ENCODE assay signal across 28 cellular contexts in genomic region chr5:118679123-118679940, GRCh38.
A peak's percentile ranks its signal among the peaks of the same experiment; 100 is the strongest.
DNase-seq lines count a peak whose midpoint lies in the region; ATAC-seq and TF ChIP-seq lines count a peak whose summit lies in the region.
"Had no signal": no experiment of that assay in that cellular context is flagged by ENCODE, and none has a peak within 500 bp of the region (broad histone marks: within the 10 kb centered on the region; RNA-seq: fewer than 3 reads in every experiment).

No MANE protein-coding gene starts in this region.

- BruUV-seq in Caco-2 (replicated peaks; lab: Mats Ljungman, UMichigan): no TSS peak

- ATAC-seq in GM23338 (no peak), HG02678 (IDR thresholded peaks at IDR 0.05; ENCODE audit: unreplicated experiment) (no peak), upper lobe of right lung (no peak), GM19455 (IDR thresholded peaks at IDR 0.05; ENCODE audit: unreplicated experiment) (no peak)
- ATAC-seq: left lung, psoas muscle, Right ventricle myocardium inferior had no signal

- no peaks in the 10 kb centered on the region; the same call in 1 of the 3 replicates for H3K4me1 Mint-ChIP-seq in GM23338
- H3K4me1 Mint-ChIP-seq in Caco-2 (ENCODE audit: low read depth, unreplicated experiment): no peaks in the 10 kb centered on the region
- H3K4me1 Mint-ChIP-seq: activated B cell treated with CpG ODN at 0.5 μM for 24 hours had no signal

- POLR2A ChIA-PET in Caco-2 (lab: Charles Lee): no interaction called here

- H3K27me3 Mint-ChIP-seq in GM23338 (ENCODE audit: insufficient read depth, low read depth, poor library complexity) (no peaks in the 10 kb centered on the region), Caco-2 (ENCODE audit: insufficient read depth, unreplicated experiment) (no peaks in the 10 kb centered on the region)
- H3K27me3 Mint-ChIP-seq: activated naive CD8-positive, alpha-beta T cell; activated T-cell treated with anti-CD3 and anti-CD28 coated beads, Interleukin-2, amount 50 U/mL, for 24 hours; dendritic cell treated with granulocyte-macrophage colony-stimulating factor and Interleukin-4, amounts not matched to agents 40 ng/mL and 50 ng/mL, for 4 days had no signal

- no peak overlapping the region for H3K9ac ChIP-seq in OCI-LY3 (ENCODE audit: low read length)
- H3K9ac ChIP-seq: BLaER1 treated with 17β-estradiol and CSF1 and Interleukin-3, amounts not matched to agents 10 nM and 100 nM; SK-N-SH had no signal

- H2AFZ ChIP-seq in GM23338: peak overlapping the region; percentile 76
- peak overlapping the region; percentile 69; the same call in 1 of the 2 replicates for H2AFZ ChIP-seq in OCI-LY3 (ENCODE audit: low read depth, low read length)

- H3K79me2 ChIP-seq in GM23338 (replicated peaks; ENCODE audit: insufficient read depth) (no peaks in the 10 kb centered on the region), OCI-LY3 (ENCODE audit: low read length) (no peaks in the 10 kb centered on the region)

- no peak overlapping the region for H3K4me3 ChIP-seq in GM23338
- peak overlapping the region; percentile 60 for H3K4me3 ChIP-seq in OCI-LY3 (ENCODE audit: low read length)
- H3K4me3 ChIP-seq in Caco-2 (ENCODE audit: low read depth, low read length): no peak overlapping the region
- no peak overlapping the region for H3K4me3 ChIP-seq in upper lobe of right lung
- H3K4me3 ChIP-seq: BLaER1 treated with 17β-estradiol and CSF1 and Interleukin-3, amounts not matched to agents 10 nM and 100 nM; left lung; psoas muscle; sigmoid colon; tibial nerve had no signal

- H3K4me3 Mint-ChIP-seq in GM23338 (no peak overlapping the region), Caco-2 (ENCODE audit: unreplicated experiment) (no peak overlapping the region)
- H3K4me3 Mint-ChIP-seq: activated B cell treated with CpG ODN at 0.5 μM for 24 hours; activated naive CD8-positive, alpha-beta T cell; activated T-cell treated with anti-CD3 and anti-CD28 coated beads, Interleukin-2, amount 50 U/mL, for 24 hours; dendritic cell treated with granulocyte-macrophage colony-stimulating factor and Interleukin-4, amounts not matched to agents 40 ng/mL and 50 ng/mL, for 4 days; endodermal cell had no signal

- H3K4me1 ChIP-seq in GM23338 (ENCODE audit: insufficient read depth) (no peaks in the 10 kb centered on the region), OCI-LY3 (ENCODE audit: low read length) (peaks cover 7% of the 10 kb centered on the region), Caco-2 (no peaks in the 10 kb centered on the region), upper lobe of right lung (no peaks in the 10 kb centered on the region)
- H3K4me1 ChIP-seq: left lung, psoas muscle, sigmoid colon had no signal

- CTCF ChIA-PET in Caco-2 (lab: Charles Lee): no interaction called here

- H3K9me2 ChIP-seq in GM23338 (ENCODE audit: insufficient read depth): peaks cover 13% of the 10 kb centered on the region; the same call in 1 of the 2 replicates
- H3K9me2 ChIP-seq: SK-N-SH had no signal

- intact Hi-C loops in Caco-2 (cut with micrococcal nuclease; ENCODE audit: unreplicated experiment) (no loop called here), upper lobe of right lung (cut with DNase I) (no loop called here)

- no peaks in the 10 kb centered on the region for H3K36me3 ChIP-seq in GM23338 (ENCODE audit: insufficient read depth)
- no peaks in the 10 kb centered on the region for H3K36me3 ChIP-seq in OCI-LY3 (replicated peaks; ENCODE audit: low read depth, low read length)
- H3K36me3 ChIP-seq in Caco-2 (ENCODE audit: control insufficient read depth, insufficient read depth, low read length): no peaks in the 10 kb centered on the region
- no peaks in the 10 kb centered on the region for H3K36me3 ChIP-seq in upper lobe of right lung
- H3K36me3 ChIP-seq: BLaER1 treated with 17β-estradiol and CSF1 and Interleukin-3, amounts not matched to agents 10 nM and 100 nM; left lung; sigmoid colon; tibial nerve had no signal

- H3K27ac Mint-ChIP-seq in GM23338: no peak overlapping the region
- no peak overlapping the region for H3K27ac Mint-ChIP-seq in Caco-2 (ENCODE audit: unreplicated experiment)
- H3K27ac Mint-ChIP-seq: activated B cell treated with CpG ODN at 0.5 μM for 24 hours; activated naive CD8-positive, alpha-beta T cell; activated T-cell treated with anti-CD3 and anti-CD28 coated beads, Interleukin-2, amount 50 U/mL, for 24 hours; dendritic cell treated with granulocyte-macrophage colony-stimulating factor and Interleukin-4, amounts not matched to agents 40 ng/mL and 50 ng/mL, for 4 days; endodermal cell had no signal

- H3K4me2 ChIP-seq in GM23338: no peak overlapping the region
- H3K4me2 ChIP-seq in OCI-LY3 (ENCODE audit: low read length): peak overlapping the region; percentile 64
- H3K4me2 ChIP-seq: BLaER1 treated with 17β-estradiol and CSF1 and Interleukin-3, amounts not matched to agents 10 nM and 100 nM; SK-N-SH had no signal

- H3K27ac ChIP-seq in GM23338 (ENCODE audit: low read depth) (no peak overlapping the region), OCI-LY3 (ENCODE audit: low read length) (no peak overlapping the region), upper lobe of right lung (no peak overlapping the region)
- H3K27ac ChIP-seq: BLaER1 treated with 17β-estradiol and CSF1 and Interleukin-3, amounts not matched to agents 10 nM and 100 nM; left lung; psoas muscle; sigmoid colon; tibial nerve had no signal

- no peaks in the 10 kb centered on the region for H3K9me3 ChIP-seq in OCI-LY3 (ENCODE audit: insufficient read depth, low read length)
- H3K9me3 ChIP-seq in Caco-2: peaks cover 2% of the 10 kb centered on the region; the same call in 1 of the 2 replicates
- H3K9me3 ChIP-seq in upper lobe of right lung: no peaks in the 10 kb centered on the region
- H3K9me3 ChIP-seq: psoas muscle, sigmoid colon had no signal

- no peaks in the 10 kb centered on the region for H3F3A ChIP-seq in GM23338 (replicated peaks; ENCODE audit: low read depth)

- H3K9me3 Mint-ChIP-seq in GM23338 (no peaks in the 10 kb centered on the region), Caco-2 (ENCODE audit: unreplicated experiment) (peaks cover 12% of the 10 kb centered on the region)
- H3K9me3 Mint-ChIP-seq: activated B cell treated with CpG ODN at 0.5 μM for 24 hours had no signal

- TF ChIP-seq CTCF in GM23338 (conservative IDR thresholded peaks at IDR 0.05; ENCODE audit: low read depth in 2 of 2): no peak
- TF ChIP-seq CTCF in OCI-LY3 (IDR thresholded peaks at IDR 0.05; ENCODE audit: low read depth, low read length): no peak
- TF ChIP-seq CTCF in Caco-2 (IDR thresholded peaks at IDR 0.05; ENCODE audit: insufficient read depth in 1 of 2, low read depth in 1 of 2, low read length in 1 of 2, severe bottlenecking in 1 of 2, unreplicated experiment in 1 of 2): no peak
- TF ChIP-seq CTCF in upper lobe of right lung (IDR thresholded peaks at IDR 0.05): no peak

- H3K36me3 Mint-ChIP-seq in GM23338 (ENCODE audit: low read depth): no peaks in the 10 kb centered on the region
- H3K36me3 Mint-ChIP-seq in Caco-2 (ENCODE audit: insufficient read depth, unreplicated experiment): no peaks in the 10 kb centered on the region
- H3K36me3 Mint-ChIP-seq: activated naive CD8-positive, alpha-beta T cell had no signal

- DNase-seq in GM23338 (ENCODE audit: low spot score) (no peak), inferior parietal cortex (ENCODE audit: extremely low spot score) (peak; percentile 3), Caco-2 (no peak), upper lobe of right lung (no peak)
- DNase-seq: activated B cell treated with CpG ODN at 0.5 μM for 24 hours; activated CD4-positive, alpha-beta T cell treated with anti-CD3 and anti-CD28 coated beads, Interleukin-2, amount 50 U/mL, for 1 hour; activated effector memory CD4-positive, alpha-beta T cell treated with anti-CD3 and anti-CD28 coated beads, Interleukin-2, amount 50 U/mL, for 16 hours; activated T-cell treated with anti-CD3 and anti-CD28 coated beads, Interleukin-2, amount 50 U/mL, for 24 hours; caudate nucleus; DMS53; endodermal cell; left lung; mesenchymal stem cell; NCI-H1092 treated with DMSO at 0.1 percent for 48 hours; NCI-H187 treated with DMSO at 0.1 percent for 48 hours; NCI-H524; psoas muscle; sigmoid colon; SK-N-SH; stimulated activated CD4-positive, alpha-beta T cell treated with anti-CD3 and anti-CD28 coated beads, Interleukin-4, amount 100 ng/mL, for 4 hours had no signal

- no peaks in the 10 kb centered on the region for H3K27me3 ChIP-seq in GM23338 (ENCODE audit: insufficient read depth)
- H3K27me3 ChIP-seq in OCI-LY3 (ENCODE audit: low read depth, low read length): no peaks in the 10 kb centered on the region
- no peaks in the 10 kb centered on the region for H3K27me3 ChIP-seq in Caco-2 (replicated peaks; ENCODE audit: control insufficient read depth, insufficient read depth, low read length)
- no peaks in the 10 kb centered on the region for H3K27me3 ChIP-seq in upper lobe of right lung
- H3K27me3 ChIP-seq: BLaER1 treated with 17β-estradiol and CSF1 and Interleukin-3, amounts not matched to agents 10 nM and 100 nM; left lung; sigmoid colon; tibial nerve had no signal

- H4K20me1 ChIP-seq in GM23338 (replicated peaks; ENCODE audit: insufficient read depth) (no peaks in the 10 kb centered on the region), OCI-LY3 (ENCODE audit: insufficient read depth, low read length) (no peaks in the 10 kb centered on the region)
- H4K20me1 ChIP-seq: BLaER1 treated with 17β-estradiol and CSF1 and Interleukin-3, amounts not matched to agents 10 nM and 100 nM had no signal

TF ChIP-seq in GM23338, 12 proteins besides CTCF, POLR2A, EP300 and RAD21 (continues in another document):
- TF ChIP-seq NANOG (IDR thresholded peaks at IDR 0.05; ENCODE audit: borderline replicate concordance): no peak
- TF ChIP-seq CREB1 (CRISPR knock-in tag; IDR thresholded peaks at IDR 0.05; ENCODE audit: low read depth): no peak
- TF ChIP-seq ETS1 (IDR thresholded peaks at IDR 0.05): no peak
- TF ChIP-seq EZH2 (IDR thresholded peaks at IDR 0.05; ENCODE audit: low read depth, unreplicated experiment): no peak
- TF ChIP-seq STAT1 (IDR thresholded peaks at IDR 0.05; ENCODE audit: unreplicated experiment): no peak
